8 cellular contexts compared by ENCODE assay signal in genomic region chr19:54190503-54190941, GRCh38. TPM values are rescaled to one million over a fixed set of nuclear protein-coding genes. Genes with fewer than 3 reads are reported as not detected.
DNase-seq lines count a peak whose midpoint lies in the region; ATAC-seq and TF ChIP-seq lines count a peak whose summit lies in the region.

No MANE protein-coding gene starts in this region.

- peak overlapping the region; percentile 90 for H3K4me3 Mint-ChIP-seq in CD4-positive, alpha-beta T cell

- peaks cover 6 to 8% of the 10 kb centered on the region in 2 donors for H3K4me1 ChIP-seq in lung (ENCODE audit: control insufficient read depth in 2 of 2, insufficient read depth in 2 of 2, low read length in 2 of 2)

- intact Hi-C loops in CD4-positive, alpha-beta T cell (cut with DNase I, micrococcal nuclease) = loop anchor here (1.0 to 10.0 kb wide), 8 partner anchors 10 to 1464 kb away; partner anchors contain the start of genes MYADM (in 2 of the 2), CNOT3 (in 1 of the 2), LENG1 (in 1 of the 2) and LENG8 (in 1 of the 2)

- peak overlapping the region; percentile 96 for H3K27ac Mint-ChIP-seq in CD4-positive, alpha-beta T cell

- no peaks in the 10 kb centered on the region for H3K9me3 ChIP-seq in CD4-positive, alpha-beta T cell (ENCODE audit: control insufficient read depth, low read length)
- H3K9me3 ChIP-seq in lung (ENCODE audit: control insufficient read depth in 2 of 2, insufficient read depth in 1 of 2, low read length in 1 of 2) = no peaks in the 10 kb centered on the region

- H3K27me3 Mint-ChIP-seq in CD4-positive, alpha-beta T cell = no peaks in the 10 kb centered on the region

- POLR2A ChIA-PET in CD4-positive, alpha-beta T cell (lab: Charles Lee) = interaction anchor here (0.6 to 5.8 kb wide), 13 partner anchors 11 to 1464 kb away, joined by 3 to 148 read pairs (median 17); partner anchors contain the start of genes CNOT3, LENG1, LENG8 and MYADM

- H3K36me3 ChIP-seq in lung (ENCODE audit: control insufficient read depth in 2 of 2, insufficient read depth in 2 of 2, low read length in 2 of 2) = peaks cover 0 to 13% of the 10 kb centered on the region in 2 donors

- H3K27ac ChIP-seq in CD4-positive, alpha-beta T cell (ENCODE audit: low read depth, low read length) = peak overlapping the region; percentile 99
- peak overlapping the region; percentile 98 to 99 for H3K27ac ChIP-seq in lung (ENCODE audit: low read depth in 1 of 2, low read length in 1 of 2)

- H3K36me3 Mint-ChIP-seq in CD4-positive, alpha-beta T cell (ENCODE audit: low read depth) = peaks cover 37% of the 10 kb centered on the region

- peak overlapping the region; percentile 57 for H3K4me3 ChIP-seq in lung

- DNase-seq in CD4-positive, alpha-beta T cell = peak; percentile 100
- peak; percentile 99 for DNase-seq in HT1080 (ENCODE audit: low read depth)
- DNase-seq in NK-92 treated with Interleukin-12 subunit alpha and Interleukin-12 subunit beta, amount 100 ng/mL, for 24 hours (lab: John Stamatoyannopoulos, UW) = peak; percentile 99
- DNase-seq in activated CD8-positive, alpha-beta memory T cell treated with anti-CD3 and anti-CD28 coated beads for 4 hours (ENCODE audit: low read depth in 2 of 2) = peak; percentile 100
- DNase-seq in effector CD4-positive, alpha-beta T cell = peak; percentile 100
- DNase-seq in lung (ENCODE audit: low spot score) = peak; percentile 99
- peak; percentile 99 to 100 (median 100) for DNase-seq in stimulated activated CD4-positive, alpha-beta T cell treated with anti-CD3 and anti-CD28 coated beads, TNF-alpha, amount 100 ng/mL, for 1 hour (ENCODE audit: low read depth in 3 of 3, low spot score in 1 of 3)

- H3K27me3 ChIP-seq in CD4-positive, alpha-beta T cell (ENCODE audit: control insufficient read depth, insufficient read depth, low read length) = no peaks in the 10 kb centered on the region
- no peaks in the 10 kb centered on the region for H3K27me3 ChIP-seq in lung (ENCODE audit: control insufficient read depth, insufficient read depth)

- 0% methylated on average over 51 of the region's 51 CpGs for WGBS in lung, 2 donors

- CTCF ChIA-PET in CD4-positive, alpha-beta T cell (lab: Charles Lee) = interaction anchor here (0.9 to 2.6 kb wide), 3 partner anchors 9 to 22 kb away, joined by 3 to 19 read pairs (median 10); partner anchors contain the start of gene RPS9

- peak; percentile 54 for ATAC-seq in CD4-positive, alpha-beta T cell (ENCODE audit: poor library complexity)
- ATAC-seq in GM21381 (IDR thresholded peaks at IDR 0.05; ENCODE audit: unreplicated experiment) (peak; percentile 44), lung (ENCODE audit: insufficient read depth, low FRiP score) (peak; percentile 67)

- H3K4me1 Mint-ChIP-seq in CD4-positive, alpha-beta T cell (ENCODE audit: low read depth) = peaks cover 36% of the 10 kb centered on the region

- TF ChIP-seq CTCF in CD4-positive, alpha-beta T cell (IDR thresholded peaks at IDR 0.05) = no peak
- TF ChIP-seq CTCF in lung (IDR thresholded peaks at IDR 0.05; ENCODE audit: control extremely low read depth, extremely low read depth) = no peak

- no peaks in the 10 kb centered on the region for H3K9me3 Mint-ChIP-seq in CD4-positive, alpha-beta T cell

RNA-seq across cellular contexts. Expression of gene TSEN34, which starts 0.6 kb away (rescaled TPM):
- total RNA-seq in CD4-positive, alpha-beta T cell = 1 to 10 TPM; 8.4 to 8.6 TPM
- 67.2 and 72.8 TPM in 2 replicates for total RNA-seq in HT1080 (2014; rRNA removed; shearing (Covaris generic))
- polyA plus RNA-seq in HT1080 (2015; cell fraction: cytosol; rRNA removed) = 63.1 and 70.4 TPM in 2 replicates
- 41.8 and 43.4 TPM in 2 replicates for polyA plus RNA-seq in HT1080 (2015; cell fraction: nucleus; rRNA removed)
- 10 to 100 TPM; 44.5 to 65.8 TPM for total RNA-seq in lung
- 100 to 1,000 TPM in 1 of 2 donors, 10 to 100 TPM in 1; 38.0 to 102 TPM for polyA plus RNA-seq in lung

RNA-seq across cellular contexts. Expression of gene MBOAT7, which starts 1.1 kb away (rescaled TPM):
- total RNA-seq in CD4-positive, alpha-beta T cell = 10 to 100 TPM; 13.7 to 18.0 TPM
- total RNA-seq in HT1080 (2014; rRNA removed; shearing (Covaris generic)) = 82.4 and 104 TPM in 2 replicates
- 140 and 150 TPM in 2 replicates for polyA plus RNA-seq in HT1080 (2015; cell fraction: cytosol; rRNA removed)
- 167 and 189 TPM in 2 replicates for polyA plus RNA-seq in HT1080 (2015; cell fraction: nucleus; rRNA removed)
- total RNA-seq in lung = 10 to 100 TPM; 54.0 to 92.6 TPM
- 100 to 1,000 TPM in 1 of 2 donors, 10 to 100 TPM in 1; 39.0 to 154 TPM for polyA plus RNA-seq in lung

RNA-seq across cellular contexts. Expression of gene RPS9, which starts 10.1 kb away (rescaled TPM):
- total RNA-seq in CD4-positive, alpha-beta T cell = 1,000 to 10,000 TPM; 2,017 to 2,050 TPM
- total RNA-seq in HT1080 (2014; rRNA removed; shearing (Covaris generic)) = 2,721 and 3,393 TPM in 2 replicates
- polyA plus RNA-seq in HT1080 (2015; cell fraction: cytosol; rRNA removed) = 3,643 and 4,396 TPM in 2 replicates
- 1,533 and 1,657 TPM in 2 replicates for polyA plus RNA-seq in HT1080 (2015; cell fraction: nucleus; rRNA removed)
- total RNA-seq in lung = 1,000 to 10,000 TPM; 1,423 to 2,363 TPM
- 1,000 to 10,000 TPM; 3,202 to 3,651 TPM for polyA plus RNA-seq in lung

RNA-seq across cellular contexts. Expression of gene TMC4, which starts 17.6 kb away (rescaled TPM):
- 1 to 10 TPM in 1 of 2 experiments, under 1 TPM in 1; 0.84 to 1.5 TPM for total RNA-seq in CD4-positive, alpha-beta T cell
- 1.2 TPM in 1 of 2 replicates, not detected in the other for total RNA-seq in HT1080 (2014; rRNA removed; shearing (Covaris generic))
- polyA plus RNA-seq in HT1080 (2015; cell fraction: cytosol; rRNA removed) = 0.03 and 0.72 TPM in 2 replicates
- 0.54 and 0.55 TPM in 2 replicates for polyA plus RNA-seq in HT1080 (2015; cell fraction: nucleus; rRNA removed)
- 10 to 100 TPM; 40.8 to 81.0 TPM for total RNA-seq in lung
- polyA plus RNA-seq in lung = 10 to 100 TPM; 26.1 to 26.9 TPM

RNA-seq across cellular contexts. Expression of gene LENG1, which starts 31.0 kb away (rescaled TPM):
- total RNA-seq in CD4-positive, alpha-beta T cell = 10 to 100 TPM; 14.4 to 16.0 TPM
- total RNA-seq in HT1080 (2014; rRNA removed; shearing (Covaris generic)) = 9.0 and 9.4 TPM in 2 replicates
- polyA plus RNA-seq in HT1080 (2015; cell fraction: cytosol; rRNA removed) = 5.3 and 8.0 TPM in 2 replicates
- polyA plus RNA-seq in HT1080 (2015; cell fraction: nucleus; rRNA removed) = 3.5 and 5.7 TPM in 2 replicates
- 1 to 10 TPM; 3.8 to 8.5 TPM for total RNA-seq in lung
- polyA plus RNA-seq in lung = 10 to 100 TPM in 1 of 2 donors, 1 to 10 TPM in 1; 7.9 to 17.1 TPM

Comparison
In these comparisons a context has a peak if more than half of its experiments do, and no peak if none do; other contexts are left out.
1. Peak in every context shown above with its lines: DNase-seq, ATAC-seq, H3K4me3 ChIP-seq and H3K27ac ChIP-seq.